Comparison of ENCODE assay signal across 8 cellular contexts in genomic region chr20:6767166-6767535, GRCh38. TPM values are rescaled to one million over a fixed set of nuclear protein-coding genes. Genes with fewer than 3 reads are reported as not detected.
DNase-seq lines count a peak whose midpoint lies in the region; FAIRE-seq and TF ChIP-seq lines count a peak whose summit lies in the region.

No MANE protein-coding gene starts in this region.

- no peaks in the 10 kb centered on the region for H3F3A ChIP-seq in neural cell (ENCODE audit: insufficient read depth, low read length, poor library complexity, severe bottlenecking)

- no peaks in the 10 kb centered on the region for H3K79me2 ChIP-seq in neural cell (replicated peaks; ENCODE audit: insufficient read depth, low read length)

- H3K27ac ChIP-seq in neural cell (ENCODE audit: low read length), result no peak overlapping the region

- H3K27ac Mint-ChIP-seq in IgD-negative memory B cell (no peak overlapping the region), endothelial cell (ENCODE audit: unreplicated experiment) (no peak overlapping the region)

- H3K9me3 ChIP-seq in neural cell (ENCODE audit: low read length), result no peaks in the 10 kb centered on the region

- TF ChIP-seq CTCF in AG04449 (IDR thresholded peaks at IDR 0.05; ENCODE audit: insufficient read depth, low read length, missing control alignments) (no peak), endothelial cell (IDR thresholded peaks at IDR 0.05; ENCODE audit: unreplicated experiment) (no peak), neural cell (IDR thresholded peaks at IDR 0.05; ENCODE audit: poor library complexity, severe bottlenecking) (no peak)

- CTCF ChIA-PET in AG04449 (lab: Yijun Ruan, JAX), result interaction anchor here (0.9 to 3.6 kb wide), 7 partner anchors 9 to 1158 kb away, joined by 3 to 30 read pairs (median 7); no protein-coding TSS in a partner anchor

- peak overlapping the region; percentile 58 for H3K4me3 ChIP-seq in AG04449 (ENCODE audit: low read depth, low read length)
- H3K4me3 ChIP-seq in neural cell (ENCODE audit: low read length), result peak overlapping the region; percentile 66

- H3K9me3 Mint-ChIP-seq in IgD-negative memory B cell, result peaks cover 0 to 5% (median 0%) of the 10 kb centered on the region in 3 donors
- no peaks in the 10 kb centered on the region for H3K9me3 Mint-ChIP-seq in endothelial cell (ENCODE audit: unreplicated experiment)

- no peaks in the 10 kb centered on the region for H3K36me3 ChIP-seq in neural cell (ENCODE audit: insufficient read depth, low read length)

- H3K4me1 Mint-ChIP-seq in IgD-negative memory B cell (peaks cover 0 to 2% (median 0%) of the 10 kb centered on the region in 3 donors), endothelial cell (ENCODE audit: unreplicated experiment) (peaks cover 9% of the 10 kb centered on the region)

- peaks cover 4% of the 10 kb centered on the region for H4K20me1 ChIP-seq in neural cell (ENCODE audit: insufficient read depth)

- peaks cover 39% of the 10 kb centered on the region for H3K27me3 ChIP-seq in neural cell (ENCODE audit: insufficient read depth, low read depth, low read length)

- H3K4me2 ChIP-seq in neural cell (ENCODE audit: low read length), result peak overlapping the region; percentile 27

- peak overlapping the region; percentile 42 for H3K9ac ChIP-seq in neural cell (ENCODE audit: low read length)

- no peak for TF ChIP-seq RAD21 in neural cell (conservative IDR thresholded peaks at IDR 0.05)

- H3K4me3 Mint-ChIP-seq in IgD-negative memory B cell, result peak overlapping the region in 3 of 4 donors; percentile 44 to 76 (median 70)
- H3K4me3 Mint-ChIP-seq in endothelial cell (ENCODE audit: unreplicated experiment), result peak overlapping the region; percentile 85

- no peak for FAIRE-seq in GM12892 (lab: Jason Lieb, UNC)

- H3K27me3 Mint-ChIP-seq in IgD-negative memory B cell (peaks cover 33% of the 10 kb centered on the region), endothelial cell (ENCODE audit: unreplicated experiment) (peaks cover 7% of the 10 kb centered on the region)

- H3K9me2 ChIP-seq in neural cell (ENCODE audit: insufficient read depth, low read length), result no peaks in the 10 kb centered on the region

- H3K36me3 Mint-ChIP-seq in IgD-negative memory B cell (no peaks in the 10 kb centered on the region), endothelial cell (ENCODE audit: low read depth, unreplicated experiment) (no peaks in the 10 kb centered on the region)

- no peak overlapping the region for H2AFZ ChIP-seq in neural cell (ENCODE audit: low read depth, low read length)

- no peak for TF ChIP-seq POLR2A in GM12892 (IDR thresholded peaks at IDR 0.05; ENCODE audit: low read depth, low read length)

- DNase-seq in AG04449 (ENCODE audit: low read depth, low spot score) (no peak), endothelial cell (ENCODE audit: low spot score) (no peak), AG08396 (ENCODE audit: low spot score) (no peak), HUDEP-2 (lab: John Stamatoyannopoulos, UW; ENCODE audit: unreplicated experiment in 76 of 76) (no peak), GM12892 (ENCODE audit: insufficient read length) (no peak), NCI-H1694 (lab: John Stamatoyannopoulos, UW) (no peak)

- POLR2A ChIA-PET in AG04449 (lab: Yijun Ruan, JAX), result no interaction called here

- TF ChIP-seq EP300 in neural cell (conservative IDR thresholded peaks at IDR 0.05; ENCODE audit: poor library complexity, severe bottlenecking), result no peak

TF ChIP-seq in neural cell, 6 proteins besides CTCF, POLR2A, EP300 and RAD21:
- TF ChIP-seq EZH2 (IDR thresholded peaks at IDR 0.05; ENCODE audit: borderline replicate concordance, insufficient read depth, low read length, poor library complexity, severe bottlenecking), result no peak
- TF ChIP-seq SMC3 (conservative IDR thresholded peaks at IDR 0.05; ENCODE audit: poor library complexity), result no peak
- TF ChIP-seq POLR2AphosphoS5 (IDR thresholded peaks at IDR 0.05), result no peak
- TF ChIP-seq TAF1 (IDR thresholded peaks at IDR 0.05; ENCODE audit: low read depth), result no peak
- no peak for TF ChIP-seq MXI1 (conservative IDR thresholded peaks at IDR 0.05; ENCODE audit: poor library complexity, severe bottlenecking)
- no peak for TF ChIP-seq REST (IDR thresholded peaks at IDR 0.05; ENCODE audit: borderline replicate concordance)
TF ChIP-seq in neural cell: peak in this region for 0.

RNA-seq across cellular contexts. Expression of gene BMP2, which starts 0.3 kb away (rescaled TPM):
- polyA plus RNA-seq in IgD-negative memory B cell (not detected), neural cell (0.68 and 1.1 TPM in 2 replicates)
- total RNA-seq in endothelial cell (ENCODE audit: unreplicated experiment), result 1.1 TPM
- polyA minus RNA-seq in neural cell, result 3.7 and 4.5 TPM in 2 replicates
- not detected for polyA plus RNA-seq in GM12892 (2012; ENCODE audit: missing spikeins)
